Comparison of ENCODE assay signal across 8 cellular contexts in the genomic region with DNA sequence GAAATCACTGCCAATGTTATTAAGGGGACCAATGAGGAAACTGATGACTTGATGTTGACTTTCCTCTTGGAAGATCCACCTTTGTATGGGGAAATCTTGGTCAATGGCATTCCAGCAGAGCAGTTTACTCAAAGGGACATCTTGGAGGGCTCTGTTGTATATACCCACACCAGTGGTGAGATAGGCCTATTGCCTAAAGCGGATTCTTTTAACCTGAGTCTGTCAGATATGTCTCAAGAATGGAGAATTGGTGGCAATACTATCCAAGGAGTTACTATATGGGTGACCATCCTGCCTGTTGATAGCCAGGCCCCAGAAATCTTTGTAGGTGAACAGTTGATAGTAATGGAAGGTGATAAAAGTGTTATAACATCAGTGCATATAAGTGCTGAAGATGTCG. TPM values are rescaled to one million over a fixed set of nuclear protein-coding genes. Genes with fewer than 3 reads are reported as not detected.
"Had no signal": no experiment of that assay in that cellular context is flagged by ENCODE, and none has a peak within 500 bp of the region (broad histone marks: within the 10 kb centered on the region; RNA-seq: fewer than 3 reads in every experiment).

No MANE protein-coding gene starts in this region.

- DNase-seq: IMR-90, KBM-7, KG1 had no signal

- H3K27ac Mint-ChIP-seq: IgD-negative memory B cell had no signal

- ATAC-seq: HepG2, K562 had no signal

- H3K4me2 ChIP-seq: KMS-11 had no signal

- H3K36me3 Mint-ChIP-seq: IgD-negative memory B cell had no signal

- H3K4me3 Mint-ChIP-seq: IgD-negative memory B cell had no signal

- H3K27ac ChIP-seq: HL-60, KMS-11 had no signal

- H3K4me3 ChIP-seq: K562 had no signal

- H3K9ac ChIP-seq: KMS-11 had no signal

RNA-seq across cellular contexts. Expression of a gene that starts 3.4 kb away (rescaled TPM):
- total RNA-seq: HepG2, IMR-90 had no signal
- polyA plus RNA-seq: HepG2, IgD-negative memory B cell, IMR-90, K562 had no signal
